ENCODE assay signal across 9 cellular contexts in the genomic region with DNA sequence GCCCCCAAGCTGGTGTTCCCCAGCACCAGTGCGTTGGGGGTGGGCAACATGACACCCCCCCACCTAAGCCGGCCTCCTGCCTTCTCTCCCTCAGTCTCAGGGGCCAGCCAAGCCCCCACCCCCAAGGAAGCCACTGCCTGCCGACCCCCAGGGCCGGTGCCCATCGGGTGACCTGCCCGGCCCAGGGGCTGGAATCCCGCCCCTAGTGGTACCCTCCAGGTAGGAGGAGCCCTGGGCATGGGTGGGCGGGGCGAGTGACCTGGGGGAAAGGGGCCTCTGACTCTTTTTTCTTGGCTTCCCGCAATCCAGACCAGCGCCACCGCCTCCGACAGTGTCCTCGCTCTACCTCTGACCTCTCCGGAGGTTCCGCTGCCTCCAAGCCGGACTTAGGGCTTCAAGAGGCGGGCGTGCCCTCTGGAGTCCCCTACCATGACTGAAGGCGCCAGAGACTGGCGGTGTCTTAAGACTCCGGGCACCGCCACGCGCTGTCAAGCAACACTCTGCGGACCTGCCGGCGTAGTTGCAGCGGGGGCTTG. TPM values are rescaled to one million over a fixed set of nuclear protein-coding genes. Genes with fewer than 3 reads are reported as not detected.
A peak's percentile ranks its signal among the peaks of the same experiment; 100 is the strongest.
DNase-seq lines count a peak whose midpoint lies in the region; ATAC-seq and TF ChIP-seq lines count a peak whose summit lies in the region.
"Had no signal": no experiment of that assay in that cellular context is flagged by ENCODE, and none has a peak within 500 bp of the region (broad histone marks: within the 10 kb centered on the region; RNA-seq: fewer than 3 reads in every experiment).

No MANE protein-coding gene starts in this region.

- peaks cover 3% of the 10 kb centered on the region for H3K27me3 Mint-ChIP-seq in progenitor cell of endocrine pancreas
- no peaks in the 10 kb centered on the region for H3K27me3 Mint-ChIP-seq in activated CD4-positive, alpha-beta memory T cell treated with anti-CD3 and anti-CD28 coated beads for 36 hours

- CTCF ChIA-PET in activated CD4-positive, alpha-beta memory T cell treated with anti-CD3 and anti-CD28 coated beads for 36 hours (lab: Charles Lee): interaction anchor here (0.5 to 15.8 kb wide), 43 partner anchors 9 to 502 kb away, joined by 3 to 245 read pairs (median 4); partner anchors contain the start of genes ADAM15, FLAD1, KRTCAP2 and PBXIP1

- H3K9me3 Mint-ChIP-seq in progenitor cell of endocrine pancreas (ENCODE audit: low read depth): no peaks in the 10 kb centered on the region
- H3K9me3 Mint-ChIP-seq in activated CD4-positive, alpha-beta memory T cell treated with anti-CD3 and anti-CD28 coated beads for 36 hours: no peaks in the 10 kb centered on the region

- peak; percentile 75 for DNase-seq in NCI-H82 (lab: John Stamatoyannopoulos, UW)
- no peak for DNase-seq in NCI-H82 treated with DMSO at 0.1 percent for 48 hours (lab: John Stamatoyannopoulos, UW; ENCODE audit: unreplicated experiment)
- peak; percentile 39 for DNase-seq in NCI-H1105 (lab: John Stamatoyannopoulos, UW)
- DNase-seq in progenitor cell of endocrine pancreas (ENCODE audit: low spot score, unreplicated experiment): peak; percentile 49
- DNase-seq in T-helper 1 cell: no peak
- no peak for DNase-seq in activated CD4-positive, alpha-beta memory T cell treated with anti-CD3 and anti-CD28 coated beads for 36 hours

- intact Hi-C loops in activated CD4-positive, alpha-beta memory T cell treated with anti-CD3 and anti-CD28 coated beads for 36 hours (cut with micrococcal nuclease): loop anchor here (5.0 kb wide), 3 partner anchors 80 to 395 kb away; partner anchors contain the start of genes FLAD1 and PMVK

- no peak overlapping the region for H3K27ac Mint-ChIP-seq in progenitor cell of endocrine pancreas
- no peak overlapping the region for H3K27ac Mint-ChIP-seq in activated CD4-positive, alpha-beta memory T cell treated with anti-CD3 and anti-CD28 coated beads for 36 hours

- peak; percentile 1 for ATAC-seq in esophagus mucosa
- ATAC-seq in HG03460 (IDR thresholded peaks at IDR 0.05; ENCODE audit: unreplicated experiment): no peak

- H3K4me3 Mint-ChIP-seq in progenitor cell of endocrine pancreas (ENCODE audit: low read depth): peak overlapping the region; percentile 85
- no peak overlapping the region for H3K4me3 Mint-ChIP-seq in activated CD4-positive, alpha-beta memory T cell treated with anti-CD3 and anti-CD28 coated beads for 36 hours

- POLR2A ChIA-PET in activated CD4-positive, alpha-beta memory T cell treated with anti-CD3 and anti-CD28 coated beads for 36 hours (lab: Charles Lee): interaction anchor here (1.3 to 2.3 kb wide), 3 partner anchors 11 to 23 kb away, joined by 3 to 21 read pairs (median 5); partner anchors contain the start of gene ADAM15

- H3K36me3 Mint-ChIP-seq in progenitor cell of endocrine pancreas (ENCODE audit: insufficient read depth): peaks cover 6% of the 10 kb centered on the region
- H3K36me3 Mint-ChIP-seq in activated CD4-positive, alpha-beta memory T cell treated with anti-CD3 and anti-CD28 coated beads for 36 hours: peaks cover 12% of the 10 kb centered on the region

- no peak for TF ChIP-seq CTCF in progenitor cell of endocrine pancreas (IDR thresholded peaks at IDR 0.05; ENCODE audit: unreplicated experiment)

- H3K4me1 Mint-ChIP-seq in progenitor cell of endocrine pancreas (ENCODE audit: low read depth): peaks cover 28% of the 10 kb centered on the region
- peaks cover 29% of the 10 kb centered on the region for H3K4me1 Mint-ChIP-seq in activated CD4-positive, alpha-beta memory T cell treated with anti-CD3 and anti-CD28 coated beads for 36 hours (ENCODE audit: low read depth)

RNA-seq across cellular contexts. Expression of gene EFNA4, which starts 1.3 kb away (rescaled TPM):
- total RNA-seq in esophagus mucosa (12.1 TPM), progenitor cell of endocrine pancreas (45.5 and 46.8 TPM in 2 replicates)
- 1 to 10 TPM; 5.0 to 6.1 TPM for total RNA-seq in activated CD4-positive, alpha-beta memory T cell treated with anti-CD3 and anti-CD28 coated beads for 36 hours

RNA-seq across cellular contexts. Expression of gene ADAM15, which starts 11.1 kb away (rescaled TPM):
- total RNA-seq in esophagus mucosa (167 TPM), progenitor cell of endocrine pancreas (20.9 and 22.1 TPM in 2 replicates)
- total RNA-seq in activated CD4-positive, alpha-beta memory T cell treated with anti-CD3 and anti-CD28 coated beads for 36 hours: 10 to 100 TPM; 54.3 to 60.5 TPM

RNA-seq across cellular contexts. Expression of gene EFNA3, which starts 16.4 kb away (rescaled TPM):
- total RNA-seq in esophagus mucosa (20.6 TPM), progenitor cell of endocrine pancreas (9.0 and 10.5 TPM in 2 replicates)
- total RNA-seq in activated CD4-positive, alpha-beta memory T cell treated with anti-CD3 and anti-CD28 coated beads for 36 hours: 1 to 10 TPM; 2.4 to 2.6 TPM

RNA-seq across cellular contexts. Expression of gene DCST1, which starts 28.6 kb away (rescaled TPM):
- total RNA-seq in esophagus mucosa: 0.32 TPM
- not detected in 2 replicates for total RNA-seq in progenitor cell of endocrine pancreas
- total RNA-seq in activated CD4-positive, alpha-beta memory T cell treated with anti-CD3 and anti-CD28 coated beads for 36 hours: under 1 TPM in 1 of 2 experiments, not detected in 1; 0.14 TPM
- total RNA-seq: dermis microvascular lymphatic vessel endothelial cell had no signal

RNA-seq across cellular contexts. Expression of gene DCST2, which starts 28.6 kb away (rescaled TPM):
- total RNA-seq in esophagus mucosa: 1.3 TPM
- 2.2 TPM in 2 replicates for total RNA-seq in progenitor cell of endocrine pancreas
- total RNA-seq in activated CD4-positive, alpha-beta memory T cell treated with anti-CD3 and anti-CD28 coated beads for 36 hours: 1 to 10 TPM; 1.1 to 1.3 TPM

Comparison
In these comparisons a context has a peak if more than half of its experiments do, and no peak if none do; other contexts are left out.
1. DNase-seq: peak in NCI-H82 (single experiment), NCI-H1105 (single experiment) and progenitor cell of endocrine pancreas (single experiment); none in NCI-H82 treated with DMSO at 0.1 percent for 48 hours (single experiment), T-helper 1 cell (0 of 5) and activated CD4-positive, alpha-beta memory T cell treated with anti-CD3 and anti-CD28 coated beads for 36 hours (single experiment).